ENCODE assay signal across 8 cellular contexts in genomic region chr12:48156648-48157015, GRCh38. TPM values are rescaled to one million over a fixed set of nuclear protein-coding genes. Genes with fewer than 3 reads are reported as not detected.
DNase-seq lines count a peak whose midpoint lies in the region; ATAC-seq and TF ChIP-seq lines count a peak whose summit lies in the region.

No MANE protein-coding gene starts in this region.

- peak overlapping the region; percentile 96 for H3K27ac ChIP-seq in rectal smooth muscle tissue (ENCODE audit: low read depth, low read length)

- ATAC-seq in SK-N-SH treated with all-trans-retinoic acid at 6 μM for 48 hours: peak; percentile 26
- no peak for ATAC-seq in HG03354 (IDR thresholded peaks at IDR 0.05; ENCODE audit: poor library complexity, severe bottlenecking, unreplicated experiment)
- ATAC-seq in HG02885 (IDR thresholded peaks at IDR 0.05; ENCODE audit: poor library complexity, unreplicated experiment): no peak

- no peaks in the 10 kb centered on the region for H3K27me3 ChIP-seq in rectal smooth muscle tissue (ENCODE audit: control insufficient read depth, insufficient read depth, low read length)

- peak overlapping the region; percentile 67 for H3K9ac ChIP-seq in rectal smooth muscle tissue (ENCODE audit: low read length)

- TF ChIP-seq CTCF in fibroblast of the aortic adventitia (IDR thresholded peaks at IDR 0.05; ENCODE audit: insufficient read depth, low read length): no peak

- DNase-seq in fibroblast of the aortic adventitia (ENCODE audit: low read depth): no peak
- DNase-seq in Ammon's horn (ENCODE audit: low spot score): no peak
- DNase-seq in NCI-H226: no peak

- peak overlapping the region; percentile 77 for H3K4me3 ChIP-seq in GM08714 (ENCODE audit: low read length)
- H3K4me3 ChIP-seq in fibroblast of the aortic adventitia (ENCODE audit: low read depth, low read length): peak overlapping the region; percentile 100
- peak overlapping the region; percentile 100 for H3K4me3 ChIP-seq in rectal smooth muscle tissue (ENCODE audit: low read length)

- H3K4me1 ChIP-seq in rectal smooth muscle tissue (ENCODE audit: control insufficient read depth, insufficient read depth, low read length): peaks cover 3% of the 10 kb centered on the region

- peaks cover 7% of the 10 kb centered on the region for H3K36me3 ChIP-seq in rectal smooth muscle tissue (ENCODE audit: control insufficient read depth, insufficient read depth, low read length)

TF ChIP-seq in SK-N-SH treated with all-trans-retinoic acid at 6 μM for 48 hours, 23 proteins besides CTCF, POLR2A, EP300 and RAD21:
- TF ChIP-seq ZNF70 (CRISPR knock-in tag; IDR thresholded peaks at IDR 0.05) (no peak), TOX (CRISPR knock-in tag; IDR thresholded peaks at IDR 0.05; ENCODE audit: borderline replicate concordance) (no peak), CREB5 (CRISPR knock-in tag; IDR thresholded peaks at IDR 0.05; ENCODE audit: low read depth) (no peak), ZFP30 (CRISPR knock-in tag; IDR thresholded peaks at IDR 0.05) (no peak), BACH2 (CRISPR knock-in tag; IDR thresholded peaks at IDR 0.05; ENCODE audit: borderline replicate concordance) (no peak), GLIS3 (CRISPR knock-in tag; IDR thresholded peaks at IDR 0.05) (no peak)

RNA-seq across cellular contexts. Expression of gene ASB8, which starts 0.7 kb away (rescaled TPM):
- 29.7 and 32.8 TPM in 2 replicates for total RNA-seq in fibroblast of the aortic adventitia (ENCODE audit: low replicate concordance)

RNA-seq across cellular contexts. Expression of gene CCDC184, which starts 26.8 kb away (rescaled TPM):
- total RNA-seq in fibroblast of the aortic adventitia (ENCODE audit: low replicate concordance): 0.63 and 1.1 TPM in 2 replicates

RNA-seq across cellular contexts. Expression of gene PFKM, which starts 37.5 kb away (rescaled TPM):
- 50.5 and 93.8 TPM in 2 replicates for total RNA-seq in fibroblast of the aortic adventitia (ENCODE audit: low replicate concordance)

RNA-seq across cellular contexts. Expression of gene OR10AD1, which starts 46.5 kb away (rescaled TPM):
- not detected in 2 replicates for total RNA-seq in fibroblast of the aortic adventitia (ENCODE audit: low replicate concordance)

RNA-seq across cellular contexts. Expression of gene SENP1, which starts 50.8 kb away (rescaled TPM):
- total RNA-seq in fibroblast of the aortic adventitia (ENCODE audit: low replicate concordance): 33.8 and 43.8 TPM in 2 replicates
